Comparison of ENCODE assay signal across 19 cellular contexts in genomic region chr1:201127755-201128455, GRCh38. TPM values are rescaled to one million over a fixed set of nuclear protein-coding genes. Genes with fewer than 3 reads are reported as not detected.
DNase-seq lines count a peak whose midpoint lies in the region; TF ChIP-seq lines count a peak whose summit lies in the region.
"Had no signal": no experiment of that assay in that cellular context is flagged by ENCODE, and none has a peak within 500 bp of the region (broad histone marks: within the 10 kb centered on the region; RNA-seq: fewer than 3 reads in every experiment).

No MANE protein-coding gene starts in this region.

- no peaks in the 10 kb centered on the region for H3K4me1 Mint-ChIP-seq in activated naive CD4-positive, alpha-beta T cell treated with anti-CD3 and anti-CD28 coated beads, Interleukin-2, amount 10 ng/mL, durations not matched to agents 7 days and 5 days

- no peak overlapping the region for H3K23ac ChIP-seq in mesendoderm (ENCODE audit: low read length)

- in situ Hi-C loops in astrocyte of the spinal cord (cut with HindIII; ENCODE audit: low sequenced_read_pairs) = no loop called here

- H2BK15ac ChIP-seq in mesendoderm (replicated peaks; ENCODE audit: low read depth) = no peak overlapping the region

- H3K4me3 Mint-ChIP-seq in activated naive CD4-positive, alpha-beta T cell treated with anti-CD3 and anti-CD28 coated beads, Interleukin-2, amount 10 ng/mL, durations not matched to agents 7 days and 5 days = no peak overlapping the region
- H3K4me3 Mint-ChIP-seq: activated CD8-positive, alpha-beta T cell treated with anti-CD3 and anti-CD28 coated beads for 36 hours had no signal

- no peak overlapping the region for H2BK120ac ChIP-seq in mesendoderm (ENCODE audit: low read depth, low read length)

- H3K27me3 ChIP-seq in mesendoderm (ENCODE audit: insufficient read depth, low read length, poor library complexity) = no peaks in the 10 kb centered on the region
- peaks cover 9% of the 10 kb centered on the region for H3K27me3 ChIP-seq in hepatocyte

- no peak overlapping the region for H3K4ac ChIP-seq in mesendoderm (ENCODE audit: low read depth, low read length)

- H3K36me3 Mint-ChIP-seq in activated naive CD4-positive, alpha-beta T cell treated with anti-CD3 and anti-CD28 coated beads, Interleukin-2, amount 10 ng/mL, durations not matched to agents 7 days and 5 days = no peaks in the 10 kb centered on the region

- H3K18ac ChIP-seq in mesendoderm (ENCODE audit: low read length) = no peak overlapping the region

- H3K4me1 ChIP-seq in HEK293 (ENCODE audit: control insufficient read depth, insufficient read depth, low read length) = peaks cover 4% of the 10 kb centered on the region; the same call in 1 of the 2 replicates
- H3K4me1 ChIP-seq in mesendoderm (ENCODE audit: control insufficient read depth, low read depth, low read length) = no peaks in the 10 kb centered on the region
- H3K4me1 ChIP-seq in hepatocyte (ENCODE audit: insufficient read depth) = no peaks in the 10 kb centered on the region

- H3K4me2 ChIP-seq in mesendoderm (ENCODE audit: low read length) (no peak overlapping the region), hepatocyte (no peak overlapping the region)

- H2AK5ac ChIP-seq in mesendoderm (ENCODE audit: low read length) = no peak overlapping the region

- H3K79me2 ChIP-seq in mesendoderm (ENCODE audit: control insufficient read depth, insufficient read depth, low read length) = no peaks in the 10 kb centered on the region
- H3K79me2 ChIP-seq in hepatocyte = no peaks in the 10 kb centered on the region

- H3K4me3 ChIP-seq in HEK293 (ENCODE audit: low read depth, low read length) (no peak overlapping the region), astrocyte of the spinal cord (ENCODE audit: low read depth, low read length) (no peak overlapping the region), mesendoderm (ENCODE audit: low read length) (no peak overlapping the region), hepatocyte (no peak overlapping the region)

- no peaks in the 10 kb centered on the region for H3K9me3 Mint-ChIP-seq in activated naive CD4-positive, alpha-beta T cell treated with anti-CD3 and anti-CD28 coated beads, Interleukin-2, amount 10 ng/mL, durations not matched to agents 7 days and 5 days
- H3K9me3 Mint-ChIP-seq: activated CD8-positive, alpha-beta T cell treated with anti-CD3 and anti-CD28 coated beads for 36 hours had no signal

- no peak overlapping the region for H2AFZ ChIP-seq in hepatocyte

- no CpG with 5 or more reads among the region's 17 CpGs for WGBS in mesendoderm (ENCODE audit: extremely low coverage, insufficient coverage, low lambda C conversion rate)
- WGBS in hepatocyte (ENCODE audit: low lambda C conversion rate, missing lambda C conversion rate) = 93% methylated on average over 16 of the region's 17 CpGs

- no peak overlapping the region for H3K27ac Mint-ChIP-seq in activated naive CD4-positive, alpha-beta T cell treated with anti-CD3 and anti-CD28 coated beads, Interleukin-2, amount 10 ng/mL, durations not matched to agents 7 days and 5 days
- H3K27ac Mint-ChIP-seq: activated CD8-positive, alpha-beta T cell treated with anti-CD3 and anti-CD28 coated beads for 36 hours had no signal

- H4K5ac ChIP-seq in mesendoderm (ENCODE audit: low read length) = no peak overlapping the region

- POLR2A ChIA-PET in HEK293 (lab: Yijun Ruan, JAX) = interaction anchor here (1.6 kb wide), 1 partner anchor 112 kb away, joined by 3 read pairs; no protein-coding TSS in a partner anchor

- H3K9me2 ChIP-seq in hepatocyte (replicated peaks; ENCODE audit: insufficient read depth) = no peaks in the 10 kb centered on the region

- H2BK5ac ChIP-seq in mesendoderm (ENCODE audit: low read length) = no peak overlapping the region

- no peak overlapping the region for H3K56ac ChIP-seq in mesendoderm (ENCODE audit: low read length)

- H3K27ac ChIP-seq in HEK293 (ENCODE audit: extremely low read depth, low read depth, low read length) = no peak overlapping the region
- H3K27ac ChIP-seq in mesendoderm (ENCODE audit: low read depth, low read length) = no peak overlapping the region
- H3K27ac ChIP-seq in hepatocyte = no peak overlapping the region
- H3K27ac ChIP-seq: VCaP had no signal

- TF ChIP-seq CTCF in HEK293 (tag by site-specific recombination; IDR thresholded peaks at IDR 0.05) = no peak
- no peak for TF ChIP-seq CTCF in astrocyte of the spinal cord (IDR thresholded peaks at IDR 0.05; ENCODE audit: low read depth, low read length)
- TF ChIP-seq CTCF in hepatocyte (IDR thresholded peaks at IDR 0.05; ENCODE audit: poor library complexity) = no peak

- H3K36me3 ChIP-seq in HEK293 (ENCODE audit: control insufficient read depth in 2 of 2, insufficient read depth in 1 of 2, low read length in 2 of 2) (no peaks in the 10 kb centered on the region), mesendoderm (ENCODE audit: control insufficient read depth, insufficient read depth, low read length) (no peaks in the 10 kb centered on the region), hepatocyte (replicated peaks; ENCODE audit: insufficient read depth, low read depth) (no peaks in the 10 kb centered on the region)

- CTCF ChIA-PET in HEK293 (lab: Yijun Ruan, JAX) = interaction anchor here (0.7 to 4.6 kb wide), 2 partner anchors 9 to 180 kb away, joined by 4 to 22 read pairs; no protein-coding TSS in a partner anchor
- CTCF ChIA-PET in activated naive CD4-positive, alpha-beta T cell treated with anti-CD3 and anti-CD28 coated beads, Interleukin-2, amount 10 ng/mL, durations not matched to agents 7 days and 5 days (lab: Charles Lee) = interaction anchor here (1.3 to 1.8 kb wide), 2 partner anchors 13 to 21 kb away, joined by 4 to 6 read pairs; no protein-coding TSS in a partner anchor

- peaks cover 40% of the 10 kb centered on the region for H3K27me3 Mint-ChIP-seq in activated naive CD4-positive, alpha-beta T cell treated with anti-CD3 and anti-CD28 coated beads, Interleukin-2, amount 10 ng/mL, durations not matched to agents 7 days and 5 days

- H3K9me3 ChIP-seq in HEK293 (ENCODE audit: control insufficient read depth, insufficient read depth, low read depth, low read length) (no peaks in the 10 kb centered on the region), hepatocyte (ENCODE audit: low read depth) (no peaks in the 10 kb centered on the region)

- no peaks in the 10 kb centered on the region for H3K79me1 ChIP-seq in mesendoderm (ENCODE audit: low read length)

- no peak overlapping the region for H4K8ac ChIP-seq in mesendoderm (ENCODE audit: low read depth, low read length)

- H3K9ac ChIP-seq in mesendoderm (ENCODE audit: low read length) = no peak overlapping the region

- DNase-seq in AG20443 (ENCODE audit: low spot score) = peak; percentile 56
- peak; percentile 59 for DNase-seq in astrocyte of the spinal cord (ENCODE audit: low read depth, low spot score)
- DNase-seq in mesendoderm = peak; percentile 9
- no peak for DNase-seq in hepatocyte (ENCODE audit: low spot score)
- DNase-seq in mesenteric fat pad (ENCODE audit: low spot score) = no peak
- no peak for DNase-seq in activated naive CD4-positive, alpha-beta T cell treated with anti-CD3 and anti-CD28 coated beads, Interleukin-2, amount 10 ng/mL, durations not matched to agents 7 days and 5 days
- DNase-seq in stimulated activated CD4-positive, alpha-beta T cell treated with anti-CD3 and anti-CD28 coated beads, Interleukin-15, amount 100 ng/mL, for 24 hours = no peak
- DNase-seq: activated CD8-positive, alpha-beta T cell treated with anti-CD3 and anti-CD28 coated beads for 36 hours; cerebellar nuclear complex; effector memory CD4-positive, alpha-beta T cell; NCI-H1436 treated with DMSO at 0.1 percent for 48 hours; nucleus accumbens; stimulated activated CD4-positive, alpha-beta T cell treated with anti-CD3 and anti-CD28 coated beads, Interleukin-1b, Interleukin-23, amount 100 ng/mL, for 48 hours; substantia nigra; T-helper 1 cell had no signal

- no peaks in the 10 kb centered on the region for H4K20me1 ChIP-seq in hepatocyte (ENCODE audit: insufficient read depth, poor library complexity, severe bottlenecking)

RNA-seq across cellular contexts. Expression of gene ASCL5, which starts 0.9 kb away (rescaled TPM):
- polyA plus RNA-seq in mesendoderm (2013, experiment 1 of 2) = 0.20 TPM
- 0.18 TPM for polyA plus RNA-seq in mesendoderm (2013, experiment 2 of 2)
- total RNA-seq in hepatocyte = not detected in 2 replicates
- polyA plus RNA-seq in hepatocyte = not detected in 2 replicates
- total RNA-seq in mesenteric fat pad = not detected
- total RNA-seq: mononuclear cell, right cardiac atrium had no signal
- polyA plus RNA-seq: right cardiac atrium had no signal

RNA-seq across cellular contexts. Expression of gene CACNA1S, which starts 15.7 kb away (rescaled TPM):
- not detected for polyA plus RNA-seq in mesendoderm (2013, experiment 1 of 2)
- under 0.01 TPM for polyA plus RNA-seq in mesendoderm (2013, experiment 2 of 2)
- 0.04 TPM in 1 of 2 replicates, not detected in the other for total RNA-seq in hepatocyte
- not detected in 2 replicates for polyA plus RNA-seq in hepatocyte
- not detected for total RNA-seq in mesenteric fat pad
- total RNA-seq: activated CD8-positive, alpha-beta T cell treated with anti-CD3 and anti-CD28 coated beads for 36 hours; mononuclear cell had no signal
- polyA plus RNA-seq: right cardiac atrium had no signal

RNA-seq across cellular contexts. Expression of gene TMEM9, which starts 26.4 kb away (rescaled TPM):
- 40.1 TPM for polyA plus RNA-seq in mesendoderm (2013, experiment 1 of 2)
- polyA plus RNA-seq in mesendoderm (2013, experiment 2 of 2) = 41.4 TPM
- 103 and 104 TPM in 2 replicates for total RNA-seq in hepatocyte
- polyA plus RNA-seq in hepatocyte = 99.4 and 113 TPM in 2 replicates
- 29.2 TPM for total RNA-seq in mesenteric fat pad

Comparison
In these comparisons a context has a peak if more than half of its experiments do, and no peak if none do; other contexts are left out.
1. DNase-seq: peak in AG20443 (single experiment), astrocyte of the spinal cord (single experiment) and mesendoderm (single experiment); none in hepatocyte (single experiment), mesenteric fat pad (single experiment), activated naive CD4-positive, alpha-beta T cell treated with anti-CD3 and anti-CD28 coated beads, Interleukin-2, amount 10 ng/mL, durations not matched to agents 7 days and 5 days (single experiment) and stimulated activated CD4-positive, alpha-beta T cell treated with anti-CD3 and anti-CD28 coated beads, Interleukin-15, amount 100 ng/mL, for 24 hours (single experiment).